In the genomic region with DNA sequence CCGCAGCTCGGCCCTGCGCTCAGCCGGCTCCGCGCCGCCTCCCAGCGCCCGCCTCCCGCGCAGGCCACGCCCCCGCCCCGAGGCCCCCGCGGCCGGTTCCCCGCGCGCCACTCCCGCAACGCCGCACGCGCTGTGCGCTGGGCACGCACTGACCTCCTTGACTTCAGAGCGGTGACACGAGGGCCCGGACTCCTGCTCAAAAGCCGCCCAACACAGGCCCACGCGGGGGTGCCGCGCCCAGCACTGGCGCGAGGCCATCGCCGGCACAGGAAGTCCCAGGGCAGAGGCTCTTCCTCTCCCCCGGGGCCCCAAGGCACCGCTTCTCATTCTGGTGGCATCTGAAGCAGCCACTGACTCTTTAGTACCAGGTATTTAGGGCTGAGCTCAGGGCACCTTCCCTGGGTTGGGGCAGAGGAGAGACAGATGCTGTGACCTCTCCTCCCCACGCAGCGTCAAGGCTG, we compare ENCODE assay signal across 1 cellular context.
A peak's percentile ranks its signal among the peaks of the same experiment; 100 is the strongest.
TF ChIP-seq lines count a peak whose summit lies in the region.

No MANE protein-coding gene starts in this region.

TF ChIP-seq in K562, 482 proteins besides CTCF, POLR2A, EP300 and RAD21 (continued from another document and continues in another):
- TF ChIP-seq ZNF592 (IDR thresholded peaks at IDR 0.05) (0 out of 2 replicates have a peak, but pooled peaks have one; percentile 37), ZNF232 (CRISPR knock-in tag; IDR thresholded peaks at IDR 0.05) (no peak), SREBF2 (CRISPR knock-in tag; IDR thresholded peaks at IDR 0.05) (no peak), MLX (CRISPR knock-in tag; conservative IDR thresholded peaks at IDR 0.05) (no peak), NR3C1 (CRISPR knock-in tag; IDR thresholded peaks at IDR 0.05) (0 out of 2 replicates have a peak, but pooled peaks have one; percentile 32), ZNF764 (CRISPR knock-in tag; IDR thresholded peaks at IDR 0.05; ENCODE audit: low read depth) (no peak), PHF8 (IDR thresholded peaks at IDR 0.05; ENCODE audit: borderline replicate concordance, low read length) (peak; percentile 40; the same call in 1 of the 2 replicates), CBFA2T2 (conservative IDR thresholded peaks at IDR 0.05) (no peak), ELF1 (tag; IDR thresholded peaks at IDR 0.05) (no peak; the same call in 1 of the 2 replicates), RHOXF2B (CRISPR knock-in tag; conservative IDR thresholded peaks at IDR 0.05) (no peak), ZBTB1 (CRISPR knock-in tag; IDR thresholded peaks at IDR 0.05; ENCODE audit: borderline replicate concordance, low read depth) (no peak), MAZ (CRISPR knock-in tag; conservative IDR thresholded peaks at IDR 0.05 in 1 of 2, IDR thresholded peaks at IDR 0.05 in 1 of 2) (peak in 1 of 2 experiments; percentile 28; a peak in 1 of 4 replicates), NR1H2 (CRISPR knock-in tag; IDR thresholded peaks at IDR 0.05) (0 out of 2 replicates have a peak, but pooled peaks have one; percentile 30), RB1 (IDR thresholded peaks at IDR 0.05; ENCODE audit: low read depth) (peak; percentile 72; the same call in 1 of the 2 replicates), PHF21A (IDR thresholded peaks at IDR 0.05; ENCODE audit: borderline replicate concordance, low read depth) (no peak), DIDO1 (tag; IDR thresholded peaks at IDR 0.05; ENCODE audit: low read depth) (no peak), CCNT2 (IDR thresholded peaks at IDR 0.05; ENCODE audit: borderline replicate concordance, extremely low read depth, insufficient read length, low read depth, low read length) (peak; percentile 66), ZBTB11 (CRISPR knock-in tag; IDR thresholded peaks at IDR 0.05) (no peak), GABPB2 (CRISPR knock-in tag; conservative IDR thresholded peaks at IDR 0.05) (no peak), HMGN3 (IDR thresholded peaks at IDR 0.05; ENCODE audit: borderline replicate concordance, extremely low read depth, insufficient read length, low read depth, low read length) (no peak), SPI1 (IDR thresholded peaks at IDR 0.05; ENCODE audit: borderline replicate concordance, low read depth, low read length) (peak; percentile 37; the same call in 1 of the 2 replicates), ZNF445 (CRISPR knock-in tag; IDR thresholded peaks at IDR 0.05; ENCODE audit: low read depth) (no peak), TEAD1 (CRISPR knock-in tag; IDR thresholded peaks at IDR 0.05) (peak in 1 of 2 experiments; percentile 41; a peak in 1 of 4 replicates), SUPT5H (IDR thresholded peaks at IDR 0.05) (no peak), CBX2 (IDR thresholded peaks at IDR 0.05; ENCODE audit: insufficient read depth, low read length, poor library complexity, severe bottlenecking) (no peak), FOS (IDR thresholded peaks at IDR 0.05; ENCODE audit: extremely low read depth, insufficient read length) (no peak), MTA3 (IDR thresholded peaks at IDR 0.05; ENCODE audit: borderline replicate concordance) (no peak), MAX (CRISPR knock-in tag; IDR thresholded peaks at IDR 0.05) (peak; percentile 76), ETV1 (tag; conservative IDR thresholded peaks at IDR 0.05; ENCODE audit: low read depth) (peak; percentile 21; the same call in 1 of the 2 replicates), ETS1 (conservative IDR thresholded peaks at IDR 0.05; ENCODE audit: control insufficient read depth, low read depth, low read length) (peak; percentile 45; the same call in 1 of the 2 replicates), NFIC (IDR thresholded peaks at IDR 0.05) (peak; percentile 73), COPS2 (conservative IDR thresholded peaks at IDR 0.05) (no peak), E2F3 (CRISPR knock-in tag; IDR thresholded peaks at IDR 0.05) (no peak), ZNF3 (CRISPR knock-in tag; IDR thresholded peaks at IDR 0.05) (no peak), ERF (CRISPR knock-in tag; IDR thresholded peaks at IDR 0.05) (peak; percentile 66; the same call in 1 of the 2 replicates), KHSRP (IDR thresholded peaks at IDR 0.05) (no peak), DACH1 (IDR thresholded peaks at IDR 0.05; ENCODE audit: partially characterized antibody) (no peak), ZNF57 (CRISPR knock-in tag; IDR thresholded peaks at IDR 0.05) (no peak), EZH2 (IDR thresholded peaks at IDR 0.05; ENCODE audit: borderline replicate concordance, low read depth, low read length) (no peak), THAP12 (CRISPR knock-in tag; IDR thresholded peaks at IDR 0.05) (no peak), KDM5B (IDR thresholded peaks at IDR 0.05; ENCODE audit: insufficient replicate concordance, low read depth, low read length) (peak; percentile 21), ZFX (CRISPR knock-in tag; IDR thresholded peaks at IDR 0.05) (peak; percentile 59), KDM2B (CRISPR knock-in tag; IDR thresholded peaks at IDR 0.05) (peak; percentile 67; the same call in 1 of the 2 replicates), CAMTA2 (CRISPR knock-in tag; conservative IDR thresholded peaks at IDR 0.05) (no peak), ETV6 (IDR thresholded peaks at IDR 0.05; ENCODE audit: borderline replicate concordance in 1 of 2, low read depth in 2 of 2, low read length in 1 of 2) (no peak), ETV6 (CRISPR knock-in tag; IDR thresholded peaks at IDR 0.05; ENCODE audit: borderline replicate concordance) (no peak), RBM17 (IDR thresholded peaks at IDR 0.05; ENCODE audit: borderline replicate concordance, low read depth, low read length) (no peak), CBFB (CRISPR knock-in tag; IDR thresholded peaks at IDR 0.05) (peak; percentile 68; the same call in 1 of the 2 replicates)
- TF ChIP-seq, protein P1, sequence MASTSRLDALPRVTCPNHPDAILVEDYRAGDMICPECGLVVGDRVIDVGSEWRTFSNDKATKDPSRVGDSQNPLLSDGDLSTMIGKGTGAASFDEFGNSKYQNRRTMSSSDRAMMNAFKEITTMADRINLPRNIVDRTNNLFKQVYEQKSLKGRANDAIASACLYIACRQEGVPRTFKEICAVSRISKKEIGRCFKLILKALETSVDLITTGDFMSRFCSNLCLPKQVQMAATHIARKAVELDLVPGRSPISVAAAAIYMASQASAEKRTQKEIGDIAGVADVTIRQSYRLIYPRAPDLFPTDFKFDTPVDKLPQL (IDR thresholded peaks at IDR 0.05; ENCODE audit: extremely low read depth, insufficient read length) = no peak
- TF ChIP-seq, protein P2, sequence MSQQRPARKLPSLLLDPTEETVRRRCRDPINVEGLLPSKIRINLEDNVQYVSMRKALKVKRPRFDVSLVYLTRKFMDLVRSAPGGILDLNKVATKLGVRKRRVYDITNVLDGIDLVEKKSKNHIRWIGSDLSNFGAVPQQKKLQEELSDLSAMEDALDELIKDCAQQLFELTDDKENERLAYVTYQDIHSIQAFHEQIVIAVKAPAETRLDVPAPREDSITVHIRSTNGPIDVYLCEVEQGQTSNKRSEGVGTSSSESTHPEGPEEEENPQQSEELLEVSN (IDR thresholded peaks at IDR 0.05; ENCODE audit: borderline replicate concordance in 1 of 2, extremely low read depth in 1 of 2, insufficient read depth in 1 of 2, insufficient read length in 1 of 2, low read depth in 1 of 2, low read length in 1 of 2, poor library complexity in 1 of 2, severe bottlenecking in 1 of 2) = peak; percentile 77 to 89
